8 cellular contexts compared by ENCODE assay signal in genomic region chr13:77565635-77566034, GRCh38. TPM values are rescaled to one million over a fixed set of nuclear protein-coding genes. Genes with fewer than 3 reads are reported as not detected.
DNase-seq lines count a peak whose midpoint lies in the region; ATAC-seq and TF ChIP-seq lines count a peak whose summit lies in the region.
"Had no signal": no experiment of that assay in that cellular context is flagged by ENCODE, and none has a peak within 500 bp of the region (broad histone marks: within the 10 kb centered on the region; RNA-seq: fewer than 3 reads in every experiment).

No MANE protein-coding gene starts in this region.

- H3K4me3 Mint-ChIP-seq in H9: no peak overlapping the region

- no peaks in the 10 kb centered on the region for H3K4me1 ChIP-seq in H9 (ENCODE audit: insufficient read depth, low read length)

- ATAC-seq in left lobe of liver (peak; percentile 58), HG03039 (IDR thresholded peaks at IDR 0.05; ENCODE audit: unreplicated experiment) (no peak)

- H4K20me1 ChIP-seq in H9 (ENCODE audit: control insufficient read depth, insufficient read depth, insufficient read length): no peaks in the 10 kb centered on the region

- H3K9ac ChIP-seq in H9 (ENCODE audit: extremely low read depth, insufficient read length, low read length): no peak overlapping the region

- H4K8ac ChIP-seq in H9 (replicated peaks; ENCODE audit: insufficient read length, low read depth, low read length): no peak overlapping the region

- H2BK5ac ChIP-seq in H9 (ENCODE audit: insufficient read length, low read length): no peak overlapping the region

- H3K23ac ChIP-seq in H9 (ENCODE audit: insufficient read length, low read depth, low read length): no peak overlapping the region

- no peak overlapping the region for H3T11ph ChIP-seq in H9 (ENCODE audit: low read length)

- TF ChIP-seq CTCF in GM12873 (IDR thresholded peaks at IDR 0.05; ENCODE audit: insufficient read depth, low read depth, low read length, missing control alignments) (peak; percentile 57), H9 (conservative IDR thresholded peaks at IDR 0.05) (peak; percentile 75)

- DNase-seq in H9 (no peak), NCI-H1092 (lab: John Stamatoyannopoulos, UW) (peak; percentile 28), amniotic epithelial cell (ENCODE audit: low read depth) (peak; percentile 15), left lobe of liver (ENCODE audit: low spot score) (no peak), UCSD-AML1 (lab: John Stamatoyannopoulos, UW; ENCODE audit: unreplicated experiment) (no peak)

- no peak overlapping the region for H3K27ac Mint-ChIP-seq in H9

- no peaks in the 10 kb centered on the region for H3K23me2 ChIP-seq in H9 (ENCODE audit: insufficient read length, low read depth, low read length, poor library complexity, severe bottlenecking)

- no peak overlapping the region for H3K56ac ChIP-seq in H9 (ENCODE audit: insufficient read length, low read depth, low read length)

- H2BK15ac ChIP-seq in H9 (ENCODE audit: low read depth, low read length): no peak overlapping the region

- no peak overlapping the region for H3K4me2 ChIP-seq in H9 (ENCODE audit: insufficient read depth, insufficient read length, low read length)

- H3K4me1 Mint-ChIP-seq in H9: no peaks in the 10 kb centered on the region

- no peak overlapping the region for H3K4ac ChIP-seq in H9 (ENCODE audit: low read depth, low read length)

- no peak overlapping the region for H2AK5ac ChIP-seq in H9 (ENCODE audit: insufficient read length, low read length)

- no peaks in the 10 kb centered on the region for H3K79me1 ChIP-seq in H9 (ENCODE audit: insufficient read depth, low read depth, low read length, poor library complexity, severe bottlenecking)

- no peaks in the 10 kb centered on the region for H3K9me3 ChIP-seq in H9 (ENCODE audit: control insufficient read depth, low read depth, low read length)

- H2AFZ ChIP-seq in H9 (ENCODE audit: low read length): no peak overlapping the region

- H3K27me3 Mint-ChIP-seq in H9 (ENCODE audit: low read depth): no peaks in the 10 kb centered on the region

- no CpG with 5 or more reads among the region's 2 CpGs for WGBS in H9 (ENCODE audit: extremely low coverage, insufficient read length, low lambda C conversion rate)

- H4K5ac ChIP-seq in H9 (ENCODE audit: insufficient read length, low read depth, low read length): no peak overlapping the region

- H2BK12ac ChIP-seq in H9 (ENCODE audit: insufficient read length, low read depth, low read length): no peak overlapping the region

- no peak overlapping the region for H3K18ac ChIP-seq in H9 (ENCODE audit: insufficient read length, low read depth, low read length)

- H2BK20ac ChIP-seq in H9 (ENCODE audit: low read depth, low read length, poor library complexity, severe bottlenecking): no peak overlapping the region

- no peak overlapping the region for H4K91ac ChIP-seq in H9 (ENCODE audit: insufficient read length, low read depth, low read length)

- no peak overlapping the region for H3K27ac ChIP-seq in H9 (ENCODE audit: insufficient read length, low read depth, low read length)

- H3K14ac ChIP-seq in H9 (ENCODE audit: insufficient read depth, low read length): no peak overlapping the region

- H3K79me2 ChIP-seq in H9 (ENCODE audit: insufficient read depth, low read length): no peaks in the 10 kb centered on the region

- H3K36me3 Mint-ChIP-seq in H9 (ENCODE audit: insufficient read depth in 1 of 3, low read depth in 3 of 3): no peaks in the 10 kb centered on the region

- no peaks in the 10 kb centered on the region for H3K9me3 Mint-ChIP-seq in H9

- H2BK120ac ChIP-seq in H9 (ENCODE audit: low read depth, low read length, poor library complexity, severe bottlenecking): no peak overlapping the region

- no peaks in the 10 kb centered on the region for H3K27me3 ChIP-seq in H9 (ENCODE audit: insufficient read depth, low read length)

RNA-seq across cellular contexts. Expression of gene SCEL, which starts 30.1 kb away (rescaled TPM):
- not detected in 2 replicates for total RNA-seq in H9 (2021)
- total RNA-seq in left lobe of liver: not detected
- total RNA-seq: activated CD8-positive, alpha-beta memory T cell treated with anti-CD3 and anti-CD28 coated beads for 36 hours had no signal

Comparison
In these comparisons a context has a peak if more than half of its experiments do, and no peak if none do; other contexts are left out.
1. DNase-seq: peak in NCI-H1092 (single experiment) and amniotic epithelial cell (single experiment); none in H9 (single experiment), left lobe of liver (single experiment) and UCSD-AML1 (single experiment).